8 cellular contexts compared by ENCODE assay signal in the genomic region with DNA sequence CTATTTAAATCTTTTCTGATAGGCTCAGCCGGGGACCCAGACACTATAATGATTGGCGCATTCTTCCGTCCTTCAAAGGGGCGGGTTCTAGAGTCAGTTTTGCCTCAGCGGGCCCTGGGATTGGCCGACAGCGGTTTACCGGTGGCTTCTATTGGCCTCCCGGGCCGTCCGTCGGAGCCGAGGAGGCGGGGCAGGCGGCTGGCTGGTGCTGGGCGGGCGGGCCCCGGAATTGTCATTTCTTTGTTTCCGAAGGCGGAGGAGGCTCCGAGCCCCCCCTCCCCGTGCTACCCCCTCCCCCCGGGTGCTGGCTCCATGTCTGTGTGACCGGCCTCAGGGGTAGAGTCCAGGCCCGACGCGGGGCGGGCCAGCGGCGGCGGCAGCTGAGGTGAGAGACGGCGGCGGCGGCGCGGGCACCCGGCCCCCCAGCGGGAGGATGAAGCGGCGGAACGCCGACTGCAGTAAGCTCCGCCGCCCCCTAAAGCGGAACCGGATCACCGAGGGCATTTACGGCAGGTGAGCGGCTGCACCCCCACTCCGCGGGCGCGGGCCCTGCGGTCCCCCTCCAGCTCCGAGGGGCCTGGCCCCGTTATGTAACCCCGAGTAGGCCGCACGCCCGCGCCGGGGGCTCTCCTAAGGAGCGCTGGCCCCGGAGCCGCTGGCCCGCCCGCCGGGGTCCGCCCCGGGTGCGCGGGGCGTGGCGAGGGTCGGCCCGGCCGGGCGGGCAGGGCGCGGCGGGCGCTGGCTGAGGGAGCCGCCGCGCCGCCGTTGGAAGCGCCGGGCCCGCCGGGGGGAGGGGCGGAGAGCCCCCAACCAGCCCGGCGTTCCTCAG. TPM values are rescaled to one million over a fixed set of nuclear protein-coding genes. Genes with fewer than 3 reads are reported as not detected.
DNase-seq lines count a peak whose midpoint lies in the region; ATAC-seq and TF ChIP-seq lines count a peak whose summit lies in the region.

A gene with protein sequence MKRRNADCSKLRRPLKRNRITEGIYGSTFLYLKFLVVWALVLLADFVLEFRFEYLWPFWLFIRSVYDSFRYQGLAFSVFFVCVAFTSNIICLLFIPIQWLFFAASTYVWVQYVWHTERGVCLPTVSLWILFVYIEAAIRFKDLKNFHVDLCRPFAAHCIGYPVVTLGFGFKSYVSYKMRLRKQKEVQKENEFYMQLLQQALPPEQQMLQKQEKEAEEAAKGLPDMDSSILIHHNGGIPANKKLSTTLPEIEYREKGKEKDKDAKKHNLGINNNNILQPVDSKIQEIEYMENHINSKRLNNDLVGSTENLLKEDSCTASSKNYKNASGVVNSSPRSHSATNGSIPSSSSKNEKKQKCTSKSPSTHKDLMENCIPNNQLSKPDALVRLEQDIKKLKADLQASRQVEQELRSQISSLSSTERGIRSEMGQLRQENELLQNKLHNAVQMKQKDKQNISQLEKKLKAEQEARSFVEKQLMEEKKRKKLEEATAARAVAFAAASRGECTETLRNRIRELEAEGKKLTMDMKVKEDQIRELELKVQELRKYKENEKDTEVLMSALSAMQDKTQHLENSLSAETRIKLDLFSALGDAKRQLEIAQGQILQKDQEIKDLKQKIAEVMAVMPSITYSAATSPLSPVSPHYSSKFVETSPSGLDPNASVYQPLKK (plus strand): TSS at position 232 of the 829 bp plus-strand sequence. CDS start 202 bp downstream, at position 434.

- peak within 1 kb of the TSS; percentile 89 to 95 for H3K4me3 Mint-ChIP-seq in H9
- H3K4me3 Mint-ChIP-seq in naive thymus-derived CD8-positive, alpha-beta T cell, result peak within 1 kb of the TSS; percentile 93 to 99 (median 98)
- peak within 1 kb of the TSS; percentile 91 to 96 for H3K4me3 Mint-ChIP-seq in stimulated activated naive B cell treated with anti-CD40 and anti-IgM and Interleukin-4, amounts not matched to agents 10 μg/mL and 1 μg/mL and 100 μg/mL, for 72 hours

- H3K4me1 ChIP-seq in H9 (ENCODE audit: insufficient read depth, low read length), result no peaks in the 10 kb centered on the region

- no CpG with 5 or more reads among the region's 95 CpGs for WGBS in H9 (ENCODE audit: extremely low coverage, insufficient read length, low lambda C conversion rate)

- no peak within 1 kb of the TSS for H3K18ac ChIP-seq in H9 (ENCODE audit: insufficient read length, low read depth, low read length)

- H3K4me2 ChIP-seq in H9 (ENCODE audit: insufficient read depth, insufficient read length, low read length), result peak within 1 kb of the TSS; percentile 96

- H2BK20ac ChIP-seq in H9 (ENCODE audit: low read depth, low read length, poor library complexity, severe bottlenecking), result no peak within 1 kb of the TSS

- H3K4me3 ChIP-seq in MG63, result peak within 1 kb of the TSS; percentile 90

- no peaks in the 10 kb centered on the region for H3K36me3 Mint-ChIP-seq in H9 (ENCODE audit: insufficient read depth in 1 of 3, low read depth in 3 of 3)
- H3K36me3 Mint-ChIP-seq in naive thymus-derived CD8-positive, alpha-beta T cell, result no peaks in the 10 kb centered on the region
- H3K36me3 Mint-ChIP-seq in stimulated activated naive B cell treated with anti-CD40 and anti-IgM and Interleukin-4, amounts not matched to agents 10 μg/mL and 1 μg/mL and 100 μg/mL, for 72 hours, result no peaks in the 10 kb centered on the region

- H3K4me1 Mint-ChIP-seq in H9, result peaks cover 13 to 15% of the 10 kb centered on the region in 2 experiments
- peaks cover 26 to 54% (median 47%) of the 10 kb centered on the region in 4 donors for H3K4me1 Mint-ChIP-seq in naive thymus-derived CD8-positive, alpha-beta T cell
- H3K4me1 Mint-ChIP-seq in stimulated activated naive B cell treated with anti-CD40 and anti-IgM and Interleukin-4, amounts not matched to agents 10 μg/mL and 1 μg/mL and 100 μg/mL, for 72 hours, result peaks cover 27 to 54% of the 10 kb centered on the region in 2 donors

- H3K27me3 ChIP-seq in H9 (ENCODE audit: insufficient read depth, low read length) (no peaks in the 10 kb centered on the region), MG63 (no peaks in the 10 kb centered on the region)

- H3K79me2 ChIP-seq in H9 (ENCODE audit: insufficient read depth, low read length), result no peaks in the 10 kb centered on the region

- peak; percentile 94 for DNase-seq in EH (ENCODE audit: low read depth)
- peak; percentile 96 for DNase-seq in H9
- DNase-seq in MG63, result peak; percentile 93
- DNase-seq in SHP77 treated with DMSO at 0.1 percent for 48 hours (lab: John Stamatoyannopoulos, UW), result peak; percentile 93
- DNase-seq in activated effector memory CD4-positive, alpha-beta T cell treated with Interleukin-2 at 50 U/mL for 16 hours, result peak; percentile 97
- peak; percentile 97 for DNase-seq in fibroblast of peridontal ligament (ENCODE audit: extremely low read depth)
- peak; percentile 94 to 99 (median 98) for DNase-seq in naive thymus-derived CD8-positive, alpha-beta T cell
- peak; percentile 96 for DNase-seq in stimulated activated naive B cell treated with anti-CD40 and anti-IgM and Interleukin-4, amounts not matched to agents 10 μg/mL and 1 μg/mL and 100 μg/mL, for 72 hours

- H3K9me3 ChIP-seq in H9 (ENCODE audit: control insufficient read depth, low read depth, low read length) (no peaks in the 10 kb centered on the region), MG63 (no peaks in the 10 kb centered on the region)

- peaks cover 16% of the 10 kb centered on the region for H3K27me3 Mint-ChIP-seq in H9 (ENCODE audit: low read depth)
- no peaks in the 10 kb centered on the region for H3K27me3 Mint-ChIP-seq in naive thymus-derived CD8-positive, alpha-beta T cell
- no peaks in the 10 kb centered on the region for H3K27me3 Mint-ChIP-seq in stimulated activated naive B cell treated with anti-CD40 and anti-IgM and Interleukin-4, amounts not matched to agents 10 μg/mL and 1 μg/mL and 100 μg/mL, for 72 hours

- H3K23ac ChIP-seq in H9 (ENCODE audit: insufficient read length, low read depth, low read length), result no peak within 1 kb of the TSS

- no peak within 1 kb of the TSS for H2BK5ac ChIP-seq in H9 (ENCODE audit: insufficient read length, low read length)

- H3K79me1 ChIP-seq in H9 (ENCODE audit: insufficient read depth, low read depth, low read length, poor library complexity, severe bottlenecking), result no peaks in the 10 kb centered on the region

- peak within 1 kb of the TSS in 2 of 3 experiments; percentile 70 to 97; a peak in 4 of 7 replicates for H3K27ac Mint-ChIP-seq in H9
- H3K27ac Mint-ChIP-seq in naive thymus-derived CD8-positive, alpha-beta T cell, result peak within 1 kb of the TSS; percentile 98 to 100 (median 100)
- H3K27ac Mint-ChIP-seq in stimulated activated naive B cell treated with anti-CD40 and anti-IgM and Interleukin-4, amounts not matched to agents 10 μg/mL and 1 μg/mL and 100 μg/mL, for 72 hours, result peak within 1 kb of the TSS; percentile 99

- no peak within 1 kb of the TSS for H3K27ac ChIP-seq in H9 (ENCODE audit: insufficient read length, low read depth, low read length)

- no peak within 1 kb of the TSS for H2BK12ac ChIP-seq in H9 (ENCODE audit: insufficient read length, low read depth, low read length)

- no peak within 1 kb of the TSS for H2AK5ac ChIP-seq in H9 (ENCODE audit: insufficient read length, low read length)

- no peak within 1 kb of the TSS for H3K4ac ChIP-seq in H9 (ENCODE audit: low read depth, low read length)

- H3K14ac ChIP-seq in H9 (ENCODE audit: insufficient read depth, low read length), result peak within 1 kb of the TSS; percentile 81

- no peak within 1 kb of the TSS for H4K8ac ChIP-seq in H9 (replicated peaks; ENCODE audit: insufficient read length, low read depth, low read length)

- POLR2A ChIA-PET in naive thymus-derived CD8-positive, alpha-beta T cell (lab: Charles Lee), result interaction anchor here (0.6 to 4.5 kb wide), 26 partner anchors 20 to 1605 kb away, joined by 3 to 20 read pairs (median 4); a partner anchor contains a TSS

- H3K9me3 Mint-ChIP-seq in H9, result no peaks in the 10 kb centered on the region
- H3K9me3 Mint-ChIP-seq in naive thymus-derived CD8-positive, alpha-beta T cell, result no peaks in the 10 kb centered on the region
- no peaks in the 10 kb centered on the region for H3K9me3 Mint-ChIP-seq in stimulated activated naive B cell treated with anti-CD40 and anti-IgM and Interleukin-4, amounts not matched to agents 10 μg/mL and 1 μg/mL and 100 μg/mL, for 72 hours

- H3K56ac ChIP-seq in H9 (ENCODE audit: insufficient read length, low read depth, low read length), result no peak within 1 kb of the TSS

- no peak within 1 kb of the TSS for H2BK15ac ChIP-seq in H9 (ENCODE audit: low read depth, low read length)

- no peak within 1 kb of the TSS for H2BK120ac ChIP-seq in H9 (ENCODE audit: low read depth, low read length, poor library complexity, severe bottlenecking)

- H3K23me2 ChIP-seq in H9 (ENCODE audit: insufficient read length, low read depth, low read length, poor library complexity, severe bottlenecking), result peaks cover 3% of the 10 kb centered on the region

- H4K20me1 ChIP-seq in H9 (ENCODE audit: control insufficient read depth, insufficient read depth, insufficient read length), result no peaks in the 10 kb centered on the region

- H4K5ac ChIP-seq in H9 (ENCODE audit: insufficient read length, low read depth, low read length), result no peak within 1 kb of the TSS

- no peak within 1 kb of the TSS for H4K91ac ChIP-seq in H9 (ENCODE audit: insufficient read length, low read depth, low read length)

- peak within 1 kb of the TSS; percentile 60 for H2AFZ ChIP-seq in H9 (ENCODE audit: low read length)

- no peak within 1 kb of the TSS for H3T11ph ChIP-seq in H9 (ENCODE audit: low read length)

- peak within 1 kb of the TSS; percentile 67 for H3K9ac ChIP-seq in H9 (ENCODE audit: extremely low read depth, insufficient read length, low read length)

- peak; percentile 84 for ATAC-seq in naive thymus-derived CD8-positive, alpha-beta T cell
- peak; percentile 90 to 92 for ATAC-seq in stimulated activated naive B cell treated with anti-CD40 and anti-IgM and Interleukin-4, amounts not matched to agents 10 μg/mL and 1 μg/mL and 100 μg/mL, for 72 hours (replicated peaks)

- peaks cover 4% of the 10 kb centered on the region; the same call in 1 of the 2 replicates for H3K36me3 ChIP-seq in MG63

- TF ChIP-seq CTCF in H9 (conservative IDR thresholded peaks at IDR 0.05), result no peak

RNA-seq across cellular contexts. Expression of the gene that starts here (rescaled TPM):
- total RNA-seq in H9 (2021), result 15.6 and 16.3 TPM in 2 replicates
- 22.6 and 25.8 TPM in 2 replicates for total RNA-seq in MG63 (2014; rRNA removed; shearing (Covaris generic); ENCODE audit: low replicate concordance)
- total RNA-seq in naive thymus-derived CD8-positive, alpha-beta T cell, result 10 to 100 TPM; 26.9 to 28.0 TPM
- 1 to 10 TPM; 7.6 to 8.8 (median 7.6) TPM for polyA plus RNA-seq in naive thymus-derived CD8-positive, alpha-beta T cell
